ENCODE assay signal across 20 cellular contexts in genomic region chr20:54662064-54662463, GRCh38.
"Had no signal": no experiment of that assay in that cellular context is flagged by ENCODE, and none has a peak within 500 bp of the region (broad histone marks: within the 10 kb centered on the region; RNA-seq: fewer than 3 reads in every experiment).

No MANE protein-coding gene starts in this region.

- H3K4me1 ChIP-seq: tibial artery had no signal

- H3K27me3 ChIP-seq: hepatocyte, tibial artery had no signal

- H3K36me3 ChIP-seq: tibial artery had no signal

- H3K4me3 Mint-ChIP-seq: activated CD4-positive, alpha-beta T cell treated with anti-CD3 and anti-CD28 coated beads, Interleukin-2, amount 10 ng/mL, durations not matched to agents 24 days and 14 days; activated CD8-positive, alpha-beta T cell treated with anti-CD3 and anti-CD28 coated beads for 36 hours; activated naive CD8-positive, alpha-beta T cell treated with anti-CD3 and anti-CD28 coated beads for 36 hours; activated T-helper 17 cell treated with anti-CD3 and anti-CD28 coated beads, Interleukin-2, amount 50 U/mL, for 72 hours; naive thymus-derived CD8-positive, alpha-beta T cell; T-cell had no signal

- H3K79me2 ChIP-seq: hepatocyte had no signal

- H3K4me3 ChIP-seq: hepatocyte, tibial artery had no signal

- H3K9me3 Mint-ChIP-seq: activated CD4-positive, alpha-beta T cell treated with anti-CD3 and anti-CD28 coated beads, Interleukin-2, amount 10 ng/mL, durations not matched to agents 24 days and 14 days; activated CD8-positive, alpha-beta T cell treated with anti-CD3 and anti-CD28 coated beads for 36 hours; activated naive CD8-positive, alpha-beta T cell treated with anti-CD3 and anti-CD28 coated beads for 36 hours; activated T-helper 17 cell treated with anti-CD3 and anti-CD28 coated beads, Interleukin-2, amount 50 U/mL, for 72 hours; T-cell had no signal

- H3K9me3 ChIP-seq: tibial artery had no signal

- H3K36me3 Mint-ChIP-seq: naive thymus-derived CD8-positive, alpha-beta T cell; T-cell had no signal

- H3K27ac Mint-ChIP-seq: activated CD4-positive, alpha-beta T cell treated with anti-CD3 and anti-CD28 coated beads, Interleukin-2, amount 10 ng/mL, durations not matched to agents 24 days and 14 days; activated CD8-positive, alpha-beta T cell treated with anti-CD3 and anti-CD28 coated beads for 36 hours; activated naive CD8-positive, alpha-beta T cell treated with anti-CD3 and anti-CD28 coated beads for 36 hours; activated T-helper 17 cell treated with anti-CD3 and anti-CD28 coated beads, Interleukin-2, amount 50 U/mL, for 72 hours; naive thymus-derived CD8-positive, alpha-beta T cell; T-cell had no signal

- H2AFZ ChIP-seq: hepatocyte had no signal

- ATAC-seq: activated CD8-positive, alpha-beta T cell treated with anti-CD3 and anti-CD28 coated beads for 36 hours; activated T-helper 17 cell treated with anti-CD3 and anti-CD28 coated beads, Interleukin-2, amount 50 U/mL, for 72 hours; naive thymus-derived CD8-positive, alpha-beta T cell; T-cell had no signal

- DNase-seq: activated CD4-positive, alpha-beta T cell treated with anti-CD3 and anti-CD28 coated beads, Interleukin-2, amount 10 ng/mL, durations not matched to agents 24 days and 14 days; activated CD8-positive, alpha-beta T cell treated with anti-CD3 and anti-CD28 coated beads for 36 hours; activated naive CD4-positive, alpha-beta T cell; activated naive CD8-positive, alpha-beta T cell treated with anti-CD3 and anti-CD28 coated beads for 36 hours; activated T-cell treated with anti-CD3 and anti-CD28 coated beads, Interleukin-2, amount 50 U/mL, for 1 hour; amniotic stem cell; dermis blood vessel endothelial cell; foreskin fibroblast; kidney glomerular epithelial cell; mesenchymal stem cell; naive thymus-derived CD8-positive, alpha-beta T cell; posterior cingulate gyrus; stimulated activated CD4-positive, alpha-beta T cell treated with anti-CD3 and anti-CD28 coated beads, Interleukin-12 subunit alpha, Interleukin-12 subunit beta, amount 100 ng/mL, for 4 hours; stimulated activated CD4-positive, alpha-beta T cell treated with anti-CD3 and anti-CD28 coated beads, Interleukin-2, amount 100 ng/mL, for 24 hours; stimulated activated naive CD4-positive, alpha-beta T cell treated with Interleukin-2 at 50 U/mL for 16 hours; T-cell; tibial artery had no signal

- H3K4me2 ChIP-seq: hepatocyte had no signal

- H3K4me1 Mint-ChIP-seq: activated CD4-positive, alpha-beta T cell treated with anti-CD3 and anti-CD28 coated beads, Interleukin-2, amount 10 ng/mL, durations not matched to agents 24 days and 14 days; activated T-helper 17 cell treated with anti-CD3 and anti-CD28 coated beads, Interleukin-2, amount 50 U/mL, for 72 hours; naive thymus-derived CD8-positive, alpha-beta T cell; T-cell had no signal

- H3K27ac ChIP-seq: epithelial cell of prostate, hepatocyte, tibial artery had no signal
